In genomic region chr3:43155464-43156121, GRCh38 we compare ENCODE assay signal across 8 cellular contexts. TPM values are rescaled to one million over a fixed set of nuclear protein-coding genes. Genes with fewer than 3 reads are reported as not detected.
DNase-seq lines count a peak whose midpoint lies in the region; ATAC-seq and TF ChIP-seq lines count a peak whose summit lies in the region.

No MANE protein-coding gene starts in this region.

- H3K36me3 ChIP-seq in Panc1 (ENCODE audit: control insufficient read depth, insufficient read depth, low read length) = no peaks in the 10 kb centered on the region
- H3K36me3 ChIP-seq in esophagus squamous epithelium = no peaks in the 10 kb centered on the region

- peak; percentile 58 for TF ChIP-seq CTCF in Panc1 (IDR thresholded peaks at IDR 0.05)
- TF ChIP-seq CTCF in esophagus squamous epithelium (IDR thresholded peaks at IDR 0.05) = peak in 5 of 6 experiments; percentile 43 to 75 (median 48)
- peak; percentile 51 for TF ChIP-seq CTCF in nephron progenitor cell (IDR thresholded peaks at IDR 0.05)

- no peak overlapping the region for H3K27ac Mint-ChIP-seq in nephron progenitor cell
- H3K27ac Mint-ChIP-seq in activated CD8-positive, alpha-beta memory T cell treated with anti-CD3 and anti-CD28 coated beads, Interleukin-2, amount 10 ng/mL, durations not matched to agents 7 days and 5 days = no peak overlapping the region

- H3K4me1 Mint-ChIP-seq in nephron progenitor cell = peaks cover 24% of the 10 kb centered on the region
- H3K4me1 Mint-ChIP-seq in activated CD8-positive, alpha-beta memory T cell treated with anti-CD3 and anti-CD28 coated beads, Interleukin-2, amount 10 ng/mL, durations not matched to agents 7 days and 5 days = peaks cover 3% of the 10 kb centered on the region

- H3K27me3 ChIP-seq in Panc1 (ENCODE audit: control insufficient read depth, insufficient read depth, low read length) (peaks cover 5% of the 10 kb centered on the region; the same call in 1 of the 2 replicates), esophagus squamous epithelium (peaks cover 0 to 13% (median 0%) of the 10 kb centered on the region in 4 donors)

- intact Hi-C loops in Panc1 (cut with micrococcal nuclease; ENCODE audit: unreplicated experiment) = loop anchor here (5.0 kb wide), 1 partner anchor 193 kb away; no protein-coding TSS in a partner anchor
- intact Hi-C loops in esophagus squamous epithelium (cut with DNase I) = loop anchor here (10.0 kb wide), 1 partner anchor 171 kb away; no protein-coding TSS in a partner anchor

- no peaks in the 10 kb centered on the region for H3K9me3 ChIP-seq in Panc1 (ENCODE audit: control insufficient read depth, insufficient read depth, low read depth, low read length)
- no peaks in the 10 kb centered on the region for H3K9me3 ChIP-seq in esophagus squamous epithelium

- in situ Hi-C loops in Panc1 (cut with HindIII; ENCODE audit: low pct_unique_long_range_greater_than_20kb, low sequenced_read_pairs) = no loop called here

- H3K27ac ChIP-seq in Panc1 (ENCODE audit: low read length) (no peak overlapping the region), esophagus squamous epithelium (peak overlapping the region in 1 of 4 donors; percentile 37)

- H3K4me3 ChIP-seq in Panc1 (ENCODE audit: low read depth in 2 of 2, low read length in 2 of 2) = no peak overlapping the region
- H3K4me3 ChIP-seq in esophagus squamous epithelium = no peak overlapping the region

- peaks cover 24% of the 10 kb centered on the region for H3K27me3 Mint-ChIP-seq in nephron progenitor cell (ENCODE audit: low read depth, poor library complexity)
- H3K27me3 Mint-ChIP-seq in activated CD8-positive, alpha-beta memory T cell treated with anti-CD3 and anti-CD28 coated beads, Interleukin-2, amount 10 ng/mL, durations not matched to agents 7 days and 5 days = peaks cover 10% of the 10 kb centered on the region

- no peaks in the 10 kb centered on the region for H3K4me1 ChIP-seq in Panc1 (ENCODE audit: control insufficient read depth, insufficient read depth, low read length)
- H3K4me1 ChIP-seq in esophagus squamous epithelium = peaks cover 8 to 26% (median 10%) of the 10 kb centered on the region in 3 donors

- no peak for TF ChIP-seq POLR2A in esophagus squamous epithelium (IDR thresholded peaks at IDR 0.05)

- peak; percentile 63 for DNase-seq in GOT3 (lab: John Stamatoyannopoulos, UW)
- no peak for DNase-seq in Panc1 (ENCODE audit: low read depth, low spot score)
- no peak for DNase-seq in esophagus squamous epithelium (lab: John Stamatoyannopoulos, UW)
- DNase-seq in nephron progenitor cell = peak; percentile 52
- no peak for DNase-seq in activated CD8-positive, alpha-beta memory T cell treated with anti-CD3 and anti-CD28 coated beads, Interleukin-2, amount 10 ng/mL, durations not matched to agents 7 days and 5 days

- H3K9me3 Mint-ChIP-seq in nephron progenitor cell = no peaks in the 10 kb centered on the region
- H3K9me3 Mint-ChIP-seq in activated CD8-positive, alpha-beta memory T cell treated with anti-CD3 and anti-CD28 coated beads, Interleukin-2, amount 10 ng/mL, durations not matched to agents 7 days and 5 days (ENCODE audit: low read depth) = peaks cover 2% of the 10 kb centered on the region

- POLR2A ChIA-PET in Panc1 (lab: Charles Lee) = no interaction called here

- BruUV-seq in Panc1 (replicated peaks; lab: Mats Ljungman, UMichigan) = no TSS peak

- CTCF ChIA-PET in Panc1 (lab: Charles Lee) = no interaction called here
- CTCF ChIA-PET in activated CD8-positive, alpha-beta memory T cell treated with anti-CD3 and anti-CD28 coated beads, Interleukin-2, amount 10 ng/mL, durations not matched to agents 7 days and 5 days (lab: Charles Lee) = interaction anchor here (1.6 kb wide), 1 partner anchor 194 kb away, joined by 3 read pairs; no protein-coding TSS in a partner anchor

- ATAC-seq in Panc1 = peak; percentile 83; the same call in 1 of the 2 replicates
- ATAC-seq in activated CD8-positive, alpha-beta memory T cell treated with anti-CD3 and anti-CD28 coated beads, Interleukin-2, amount 10 ng/mL, durations not matched to agents 7 days and 5 days = no peak
- no peak for ATAC-seq in HG02588 (IDR thresholded peaks at IDR 0.05; ENCODE audit: unreplicated experiment)
- no peak for ATAC-seq in GM19455 (IDR thresholded peaks at IDR 0.05; ENCODE audit: unreplicated experiment)
- no peak for ATAC-seq in HG02678 (IDR thresholded peaks at IDR 0.05; ENCODE audit: unreplicated experiment)

- 48 to 58% methylated on average over 5 to 11 of the region's 11 CpGs for WGBS in esophagus squamous epithelium, 2 donors

- H3K36me3 Mint-ChIP-seq in nephron progenitor cell (ENCODE audit: low read depth) = no peaks in the 10 kb centered on the region
- H3K36me3 Mint-ChIP-seq in activated CD8-positive, alpha-beta memory T cell treated with anti-CD3 and anti-CD28 coated beads, Interleukin-2, amount 10 ng/mL, durations not matched to agents 7 days and 5 days = no peaks in the 10 kb centered on the region

- H3K4me3 Mint-ChIP-seq in nephron progenitor cell = no peak overlapping the region
- no peak overlapping the region for H3K4me3 Mint-ChIP-seq in activated CD8-positive, alpha-beta memory T cell treated with anti-CD3 and anti-CD28 coated beads, Interleukin-2, amount 10 ng/mL, durations not matched to agents 7 days and 5 days

RNA-seq across cellular contexts. Expression of gene POMGNT2, which starts 49.7 kb away (rescaled TPM):
- total RNA-seq in Panc1 (2021; ENCODE audit: unreplicated experiment) (10.1 TPM), esophagus squamous epithelium (10 to 100 TPM in 1 of 4 donors, 1 to 10 TPM in 3; 4.4 to 14.0 (median 9.0) TPM)
- polyA plus RNA-seq in Panc1 (2012; ENCODE audit: insufficient read length) = 15.4 TPM
- total RNA-seq in activated CD8-positive, alpha-beta memory T cell treated with anti-CD3 and anti-CD28 coated beads, Interleukin-2, amount 10 ng/mL, durations not matched to agents 7 days and 5 days = 1 to 10 TPM; 6.9 to 9.0 TPM

Comparison
In these comparisons a context has a peak if more than half of its experiments do, and no peak if none do; other contexts are left out.
1. DNase-seq: peak in GOT3 (single experiment) and nephron progenitor cell (single experiment); none in Panc1 (single experiment), esophagus squamous epithelium (single experiment) and activated CD8-positive, alpha-beta memory T cell treated with anti-CD3 and anti-CD28 coated beads, Interleukin-2, amount 10 ng/mL, durations not matched to agents 7 days and 5 days (single experiment).
2. Peak in every context shown above with its lines, with median percentiles within 50 percentile points of each other: CTCF ChIP-seq.